32 cellular contexts compared by ENCODE assay signal in the genomic region with DNA sequence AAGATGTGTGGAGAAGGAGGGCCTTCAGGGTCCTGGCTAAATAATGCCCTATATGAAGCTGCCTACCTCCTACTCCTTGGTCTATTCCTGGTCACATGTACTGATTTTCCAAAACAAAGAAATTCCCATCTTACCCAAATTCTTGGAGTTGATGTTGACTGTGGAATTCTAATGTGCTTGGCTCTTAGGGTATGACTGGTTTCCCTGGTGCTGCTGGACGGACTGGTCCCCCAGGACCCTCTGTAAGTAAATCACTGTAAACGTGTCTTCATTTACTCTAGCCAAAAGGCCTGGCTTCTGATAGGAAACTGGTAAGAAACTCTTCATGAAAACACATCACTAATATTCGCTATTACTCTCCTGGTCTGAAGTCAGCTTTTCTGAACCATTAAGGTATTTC. TPM values are rescaled to one million over a fixed set of nuclear protein-coding genes. Genes with fewer than 3 reads are reported as not detected.
DNase-seq lines count a peak whose midpoint lies in the region; ATAC-seq and TF ChIP-seq lines count a peak whose summit lies in the region.
"Had no signal": no experiment of that assay in that cellular context is flagged by ENCODE, and none has a peak within 500 bp of the region (broad histone marks: within the 10 kb centered on the region; RNA-seq: fewer than 3 reads in every experiment).

No MANE protein-coding gene starts in this region.

- peaks cover 0 to 4% (median 0%) of the 10 kb centered on the region in 5 experiments for H3K9me3 Mint-ChIP-seq in brain
- no peaks in the 10 kb centered on the region for H3K9me3 Mint-ChIP-seq in activated T-helper 17 cell treated with anti-CD3 and anti-CD28 coated beads, Interleukin-2, amount 50 U/mL, for 72 hours
- H3K9me3 Mint-ChIP-seq: activated naive CD4-positive, alpha-beta T cell treated with anti-CD3 and anti-CD28 coated beads, Interleukin-2, amount 50 U/mL, for 24 hours; central memory CD8-positive, alpha-beta T cell; stimulated activated naive B cell treated with anti-CD40 and anti-IgM and Interleukin-4, amounts not matched to agents 10 μg/mL and 1 μg/mL and 100 μg/mL, for 72 hours; T-cell had no signal

- peak overlapping the region in 3 of 5 experiments; percentile 26 to 84 (median 81) for H3K27ac Mint-ChIP-seq in brain
- no peak overlapping the region for H3K27ac Mint-ChIP-seq in activated T-helper 17 cell treated with anti-CD3 and anti-CD28 coated beads, Interleukin-2, amount 50 U/mL, for 72 hours
- H3K27ac Mint-ChIP-seq: activated naive CD4-positive, alpha-beta T cell treated with anti-CD3 and anti-CD28 coated beads, Interleukin-2, amount 50 U/mL, for 24 hours; stimulated activated naive B cell treated with anti-CD40 and anti-IgM and Interleukin-4, amounts not matched to agents 10 μg/mL and 1 μg/mL and 100 μg/mL, for 72 hours; T-cell had no signal

- H3K4me3 ChIP-seq in fibroblast of the aortic adventitia (ENCODE audit: low read depth, low read length) (no peak overlapping the region), stomach smooth muscle (ENCODE audit: low read length in 2 of 2) (no peak overlapping the region), Peyer's patch (no peak overlapping the region)
- H3K4me3 ChIP-seq: A549, dorsolateral prefrontal cortex, MG63, prostate gland, SJCRH30, suprapubic skin had no signal

- H3K36me3 ChIP-seq in stomach smooth muscle (ENCODE audit: control insufficient read depth in 2 of 2, insufficient read depth in 2 of 2, low read length in 2 of 2), result peaks cover 88% of the 10 kb centered on the region in 2 donors
- peaks cover 0 to 46% (median 0%) of the 10 kb centered on the region in 3 donors for H3K36me3 ChIP-seq in Peyer's patch
- H3K36me3 ChIP-seq: prostate gland, SJCRH30 had no signal

- TF ChIP-seq CTCF in brain (conservative IDR thresholded peaks at IDR 0.05), result no peak
- no peak for TF ChIP-seq CTCF in fibroblast of the aortic adventitia (IDR thresholded peaks at IDR 0.05; ENCODE audit: insufficient read depth, low read length)
- TF ChIP-seq CTCF in Peyer's patch (IDR thresholded peaks at IDR 0.05), result no peak

- peak; percentile 46 for DNase-seq in EH (ENCODE audit: low read depth)
- DNase-seq in fibroblast of the aortic adventitia (ENCODE audit: low read depth), result peak; percentile 55
- no peak for DNase-seq in SHP77 (lab: John Stamatoyannopoulos, UW)
- DNase-seq in Peyer's patch, result no peak
- DNase-seq: activated CD4-positive, alpha-beta T cell treated with anti-CD3 and anti-CD28 coated beads, Interleukin-2, amount 50 U/mL, for 4 hours; activated CD4-positive, CD25-positive, alpha-beta regulatory T cell; activated CD8-positive, alpha-beta memory T cell treated with anti-CD3 and anti-CD28 coated beads, Interleukin-2, amount 50 U/mL, for 48 hours; anterior cingulate cortex; dorsolateral prefrontal cortex; foreskin melanocyte; H7; KBM-7; left colon; MG63; NCI-H1417; NCI-H2081 treated with DMSO at 0.1 percent for 48 hours; NCI-H345; NCI-H748 treated with DMSO at 0.1 percent for 48 hours; SJCRH30; stimulated activated CD4-positive, alpha-beta T cell treated with anti-CD3 and anti-CD28 coated beads, Interleukin-15, amount 100 ng/mL, for 24 hours; stimulated activated naive B cell treated with anti-CD40 and anti-IgM and Interleukin-4, amounts not matched to agents 10 μg/mL and 1 μg/mL and 100 μg/mL, for 72 hours; T-cell had no signal

- H3K27me3 ChIP-seq in stomach smooth muscle (ENCODE audit: control insufficient read depth in 1 of 2, insufficient read depth in 2 of 2, low read length in 2 of 2), result no peaks in the 10 kb centered on the region
- H3K27me3 ChIP-seq in Peyer's patch, result no peaks in the 10 kb centered on the region
- H3K27me3 ChIP-seq: dorsolateral prefrontal cortex, MG63, SJCRH30, suprapubic skin had no signal

- peak overlapping the region; percentile 6 for H3K27ac ChIP-seq in stomach smooth muscle (ENCODE audit: low read length)
- no peak overlapping the region for H3K27ac ChIP-seq in Peyer's patch
- H3K27ac ChIP-seq: A549, dorsolateral prefrontal cortex, prostate gland, SJCRH30, suprapubic skin had no signal

- H3K4me1 Mint-ChIP-seq in brain, result peaks cover 38% of the 10 kb centered on the region
- H3K4me1 Mint-ChIP-seq in activated T-helper 17 cell treated with anti-CD3 and anti-CD28 coated beads, Interleukin-2, amount 50 U/mL, for 72 hours, result no peaks in the 10 kb centered on the region
- H3K4me1 Mint-ChIP-seq: activated naive CD4-positive, alpha-beta T cell treated with anti-CD3 and anti-CD28 coated beads, Interleukin-2, amount 50 U/mL, for 24 hours; central memory CD8-positive, alpha-beta T cell; stimulated activated naive B cell treated with anti-CD40 and anti-IgM and Interleukin-4, amounts not matched to agents 10 μg/mL and 1 μg/mL and 100 μg/mL, for 72 hours; T-cell had no signal

- no peaks in the 10 kb centered on the region for H3K27me3 Mint-ChIP-seq in brain
- peaks cover 15% of the 10 kb centered on the region for H3K27me3 Mint-ChIP-seq in activated T-helper 17 cell treated with anti-CD3 and anti-CD28 coated beads, Interleukin-2, amount 50 U/mL, for 72 hours

- ATAC-seq in activated T-helper 17 cell treated with anti-CD3 and anti-CD28 coated beads, Interleukin-2, amount 50 U/mL, for 72 hours (replicated peaks), result no peak
- no peak for ATAC-seq in HG03108 (IDR thresholded peaks at IDR 0.05; ENCODE audit: unreplicated experiment)
- ATAC-seq: A549; left colon; sciatic nerve; stimulated activated naive B cell treated with anti-CD40 and anti-IgM and Interleukin-4, amounts not matched to agents 10 μg/mL and 1 μg/mL and 100 μg/mL, for 72 hours; T-cell had no signal

- peaks cover 2% of the 10 kb centered on the region for H3K4me1 ChIP-seq in stomach smooth muscle (ENCODE audit: control insufficient read depth, insufficient read depth, low read length)
- no peaks in the 10 kb centered on the region for H3K4me1 ChIP-seq in Peyer's patch
- H3K4me1 ChIP-seq: A549, prostate gland, suprapubic skin had no signal

- H3K9me3 ChIP-seq in stomach smooth muscle (ENCODE audit: control insufficient read depth in 2 of 2, low read length in 2 of 2) (no peaks in the 10 kb centered on the region), Peyer's patch (no peaks in the 10 kb centered on the region)
- H3K9me3 ChIP-seq: A549, MG63, prostate gland, suprapubic skin had no signal

- H3K4me3 Mint-ChIP-seq in brain, result no peak overlapping the region
- no peak overlapping the region for H3K4me3 Mint-ChIP-seq in activated T-helper 17 cell treated with anti-CD3 and anti-CD28 coated beads, Interleukin-2, amount 50 U/mL, for 72 hours
- H3K4me3 Mint-ChIP-seq: activated naive CD4-positive, alpha-beta T cell treated with anti-CD3 and anti-CD28 coated beads, Interleukin-2, amount 50 U/mL, for 24 hours; central memory CD8-positive, alpha-beta T cell; stimulated activated naive B cell treated with anti-CD40 and anti-IgM and Interleukin-4, amounts not matched to agents 10 μg/mL and 1 μg/mL and 100 μg/mL, for 72 hours; T-cell had no signal

- no peak for TF ChIP-seq POLR2A in Peyer's patch (IDR thresholded peaks at IDR 0.05)

- H3K36me3 Mint-ChIP-seq in brain, result peaks cover 52% of the 10 kb centered on the region
- no peaks in the 10 kb centered on the region for H3K36me3 Mint-ChIP-seq in activated T-helper 17 cell treated with anti-CD3 and anti-CD28 coated beads, Interleukin-2, amount 50 U/mL, for 72 hours (ENCODE audit: low read depth)
- H3K36me3 Mint-ChIP-seq: activated naive CD4-positive, alpha-beta T cell treated with anti-CD3 and anti-CD28 coated beads, Interleukin-2, amount 50 U/mL, for 24 hours; T-cell had no signal

- no peak overlapping the region for H3K9ac ChIP-seq in stomach smooth muscle (ENCODE audit: low read length in 2 of 2)

RNA-seq across cellular contexts. Expression of gene COL1A2, which starts 27.0 kb away (rescaled TPM):
- 36.7 TPM for polyA plus RNA-seq in brain (ENCODE audit: insufficient read depth, low read depth, low replicate concordance)
- total RNA-seq in fibroblast of the aortic adventitia (ENCODE audit: low replicate concordance) (4,453 and 32,213 TPM in 2 replicates), Peyer's patch (100 to 1,000 TPM in 1 of 4 donors, 10 to 100 TPM in 3; 28.0 to 404 (median 59.1) TPM)
- not detected for total RNA-seq in activated T-helper 17 cell treated with anti-CD3 and anti-CD28 coated beads, Interleukin-2, amount 50 U/mL, for 72 hours

Comparison
In these comparisons a context has a peak if more than half of its experiments do, and no peak if none do; other contexts are left out.
1. DNase-seq: peak in EH (single experiment) and fibroblast of the aortic adventitia (single experiment); none in SHP77 (0 of 2) and Peyer's patch (0 of 3).
2. RNA of gene COL1A2, which starts 27.0 kb away (total RNA-seq): 4,453 to 32,213 TPM in fibroblast of the aortic adventitia and 28.0 to 404 TPM in Peyer's patch; not detected in activated T-helper 17 cell treated with anti-CD3 and anti-CD28 coated beads, Interleukin-2, amount 50 U/mL, for 72 hours; every median in the first group is over 10 times any median in the second.